Comparison of ENCODE assay signal across 8 cellular contexts in the genomic region with DNA sequence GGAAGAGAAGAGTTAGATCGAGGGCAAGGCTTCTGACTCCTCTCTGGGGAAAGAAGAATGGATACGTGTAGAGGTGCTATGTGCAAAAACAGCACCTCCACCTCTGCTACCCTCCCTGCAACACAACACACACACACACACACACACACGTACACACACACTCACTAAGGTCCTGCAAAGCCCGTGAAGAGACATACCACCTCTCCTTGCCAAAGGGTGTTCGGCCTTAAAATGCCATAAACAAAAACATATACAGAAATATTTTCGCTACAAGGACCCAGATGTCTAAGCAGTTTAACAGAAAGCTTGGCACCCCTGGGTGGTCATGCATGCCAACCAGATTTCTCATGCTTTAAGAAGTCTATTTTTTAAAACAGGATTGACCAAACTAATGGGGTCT. TPM values are rescaled to one million over a fixed set of nuclear protein-coding genes. Genes with fewer than 3 reads are reported as not detected.
DNase-seq lines count a peak whose midpoint lies in the region; ATAC-seq and TF ChIP-seq lines count a peak whose summit lies in the region.

No MANE protein-coding gene starts in this region.

- peaks cover 28% of the 10 kb centered on the region for H3K36me3 Mint-ChIP-seq in activated T-helper 1 cell treated with anti-CD3 and anti-CD28 coated beads, Interleukin-12 subunit alpha, Interleukin-12 subunit beta, Interleukin-2, Interleukin-4 antibody, amounts not matched to agents 30 ng/mL and 10 ng/mL and 1 ng/mL, durations not matched to agents 14 hours and 24 hours and 36 hours (ENCODE audit: low read depth)

- peak overlapping the region; percentile 87 for H3K4me3 Mint-ChIP-seq in activated T-helper 1 cell treated with anti-CD3 and anti-CD28 coated beads, Interleukin-12 subunit alpha, Interleukin-12 subunit beta, Interleukin-2, Interleukin-4 antibody, amounts not matched to agents 30 ng/mL and 10 ng/mL and 1 ng/mL, durations not matched to agents 14 hours and 24 hours and 36 hours

- ATAC-seq in heart right ventricle (peak in 1 of 8 donors; percentile 1), Right ventricle myocardium superior (ENCODE audit: poor library complexity) (no peak), left lung (peak; percentile 4), HG03159 (IDR thresholded peaks at IDR 0.05; ENCODE audit: unreplicated experiment) (no peak), HG03439 (IDR thresholded peaks at IDR 0.05; ENCODE audit: unreplicated experiment) (no peak)

- H3K27me3 ChIP-seq in heart right ventricle (no peaks in the 10 kb centered on the region), left lung (no peaks in the 10 kb centered on the region)

- TF ChIP-seq CTCF in heart right ventricle (IDR thresholded peaks at IDR 0.05) = no peak
- no peak for TF ChIP-seq CTCF in left lung (IDR thresholded peaks at IDR 0.05)

- peaks cover 91% of the 10 kb centered on the region for H3K4me1 Mint-ChIP-seq in activated T-helper 1 cell treated with anti-CD3 and anti-CD28 coated beads, Interleukin-12 subunit alpha, Interleukin-12 subunit beta, Interleukin-2, Interleukin-4 antibody, amounts not matched to agents 30 ng/mL and 10 ng/mL and 1 ng/mL, durations not matched to agents 14 hours and 24 hours and 36 hours (ENCODE audit: low read depth)

- peaks cover 0 to 74% (median 17%) of the 10 kb centered on the region in 9 donors for H3K4me1 ChIP-seq in heart right ventricle
- H3K4me1 ChIP-seq in left lung = peaks cover 3 to 77% of the 10 kb centered on the region in 2 donors
- H3K4me1 ChIP-seq in urinary bladder (ENCODE audit: insufficient read depth) = no peaks in the 10 kb centered on the region

- H3K36me3 ChIP-seq in heart right ventricle (no peaks in the 10 kb centered on the region), left lung (no peaks in the 10 kb centered on the region), urinary bladder (ENCODE audit: insufficient read depth) (no peaks in the 10 kb centered on the region)

- no peaks in the 10 kb centered on the region for H3K9me3 ChIP-seq in heart right ventricle
- H3K9me3 ChIP-seq in left lung = no peaks in the 10 kb centered on the region

- H3K27ac ChIP-seq in heart right ventricle (peak overlapping the region in 7 of 10 donors; percentile 75 to 95 (median 80)), left lung (peak overlapping the region; percentile 89 to 90), urinary bladder (ENCODE audit: low read depth) (peak overlapping the region; percentile 24)

- intact Hi-C loops in heart right ventricle (cut with DNase I) = no loop called here
- intact Hi-C loops in Right ventricle myocardium superior (cut with DNase I) = no loop called here
- intact Hi-C loops in activated T-helper 1 cell treated with anti-CD3 and anti-CD28 coated beads, Interleukin-12 subunit alpha, Interleukin-12 subunit beta, Interleukin-2, Interleukin-4 antibody, amounts not matched to agents 30 ng/mL and 10 ng/mL and 1 ng/mL, durations not matched to agents 14 hours and 24 hours and 36 hours (cut with micrococcal nuclease) = loop anchor here (1.0 kb wide), 1 partner anchor 10 kb away; no protein-coding TSS in a partner anchor
- intact Hi-C loops in left lung (cut with DNase I) = no loop called here

- DNase-seq in heart right ventricle (no peak), Right ventricle myocardium superior (no peak), left lung (no peak)
- no peak for DNase-seq in activated T-helper 1 cell treated with anti-CD3 and anti-CD28 coated beads, Interleukin-12 subunit alpha, Interleukin-12 subunit beta, Interleukin-2, Interleukin-4 antibody, amounts not matched to agents 30 ng/mL and 10 ng/mL and 1 ng/mL, durations not matched to agents 14 hours and 24 hours and 36 hours (ENCODE audit: low spot score)
- DNase-seq in stimulated activated CD4-positive, alpha-beta T cell treated with anti-CD3 and anti-CD28 coated beads, Interleukin-1b, Interleukin-23, amount 100 ng/mL, for 48 hours = no peak

- 22 to 26% methylated on average over 6 of the region's 6 CpGs for WGBS in heart right ventricle, 2 donors
- WGBS in urinary bladder = 29% methylated on average over 6 of the region's 6 CpGs

- H3K27me3 Mint-ChIP-seq in activated T-helper 1 cell treated with anti-CD3 and anti-CD28 coated beads, Interleukin-12 subunit alpha, Interleukin-12 subunit beta, Interleukin-2, Interleukin-4 antibody, amounts not matched to agents 30 ng/mL and 10 ng/mL and 1 ng/mL, durations not matched to agents 14 hours and 24 hours and 36 hours (ENCODE audit: insufficient read depth) = no peaks in the 10 kb centered on the region

- H3K4me3 ChIP-seq in heart right ventricle (peak overlapping the region in 9 of 10 donors; percentile 53 to 92 (median 74)), left lung (peak overlapping the region; percentile 78 to 84), urinary bladder (ENCODE audit: low read depth, low read length) (peak overlapping the region; percentile 74)

- H3K9me3 Mint-ChIP-seq in activated T-helper 1 cell treated with anti-CD3 and anti-CD28 coated beads, Interleukin-12 subunit alpha, Interleukin-12 subunit beta, Interleukin-2, Interleukin-4 antibody, amounts not matched to agents 30 ng/mL and 10 ng/mL and 1 ng/mL, durations not matched to agents 14 hours and 24 hours and 36 hours = peaks cover 11% of the 10 kb centered on the region

- peak overlapping the region; percentile 59 for H3K27ac Mint-ChIP-seq in activated T-helper 1 cell treated with anti-CD3 and anti-CD28 coated beads, Interleukin-12 subunit alpha, Interleukin-12 subunit beta, Interleukin-2, Interleukin-4 antibody, amounts not matched to agents 30 ng/mL and 10 ng/mL and 1 ng/mL, durations not matched to agents 14 hours and 24 hours and 36 hours

RNA-seq across cellular contexts. Expression of a gene that starts 1.5 kb away (rescaled TPM):
- total RNA-seq in heart right ventricle (10 to 100 TPM in 6 of 10 donors, 1 to 10 TPM in 4; 3.7 to 21.4 (median 14.2) TPM), Right ventricle myocardium superior (24.3 TPM), left lung (10 to 100 TPM; 12.7 to 18.8 TPM), urinary bladder (10.1 TPM)
- polyA plus RNA-seq in heart right ventricle (1 to 10 TPM; 3.5 to 3.8 TPM), urinary bladder (5.4 TPM)
- total RNA-seq in activated T-helper 1 cell treated with anti-CD3 and anti-CD28 coated beads, Interleukin-12 subunit alpha, Interleukin-12 subunit beta, Interleukin-2, Interleukin-4 antibody, amounts not matched to agents 30 ng/mL and 10 ng/mL and 1 ng/mL, durations not matched to agents 14 hours and 24 hours and 36 hours = 33.7 and 34.6 TPM in 2 replicates

RNA-seq across cellular contexts. Expression of a gene that starts 13.0 kb away (rescaled TPM):
- 10 to 100 TPM in 1 of 10 donors, 1 to 10 TPM in 9; 2.4 to 11.0 (median 4.5) TPM for total RNA-seq in heart right ventricle
- 1 to 10 TPM; 1.1 to 3.9 TPM for polyA plus RNA-seq in heart right ventricle
- total RNA-seq in Right ventricle myocardium superior = 4.0 TPM
- total RNA-seq in activated T-helper 1 cell treated with anti-CD3 and anti-CD28 coated beads, Interleukin-12 subunit alpha, Interleukin-12 subunit beta, Interleukin-2, Interleukin-4 antibody, amounts not matched to agents 30 ng/mL and 10 ng/mL and 1 ng/mL, durations not matched to agents 14 hours and 24 hours and 36 hours = 8.7 and 9.7 TPM in 2 replicates
- total RNA-seq in left lung = 10 to 100 TPM; 21.3 to 38.5 TPM
- total RNA-seq in urinary bladder = 34.0 TPM
- 11.8 TPM for polyA plus RNA-seq in urinary bladder

RNA-seq across cellular contexts. Expression of a gene that starts 52.6 kb away (rescaled TPM):
- total RNA-seq in heart right ventricle (10 to 100 TPM in 7 of 10 donors, 1 to 10 TPM in 3; 7.6 to 13.4 (median 11.4) TPM), Right ventricle myocardium superior (11.1 TPM), left lung (10 to 100 TPM; 15.8 to 20.0 TPM), urinary bladder (29.1 TPM)
- polyA plus RNA-seq in heart right ventricle (1 to 10 TPM; 5.5 to 6.9 TPM), urinary bladder (21.9 TPM)
- total RNA-seq in activated T-helper 1 cell treated with anti-CD3 and anti-CD28 coated beads, Interleukin-12 subunit alpha, Interleukin-12 subunit beta, Interleukin-2, Interleukin-4 antibody, amounts not matched to agents 30 ng/mL and 10 ng/mL and 1 ng/mL, durations not matched to agents 14 hours and 24 hours and 36 hours = 25.1 and 26.6 TPM in 2 replicates

Comparison
In these comparisons a context has a peak if more than half of its experiments do, and no peak if none do; other contexts are left out.
1. H3K27ac ChIP-seq: peak in every context shown above with its lines; median percentile 90 in left lung; 80 in heart right ventricle; 24 in urinary bladder.